ENCODE assay signal across 8 cellular contexts in the genomic region with DNA sequence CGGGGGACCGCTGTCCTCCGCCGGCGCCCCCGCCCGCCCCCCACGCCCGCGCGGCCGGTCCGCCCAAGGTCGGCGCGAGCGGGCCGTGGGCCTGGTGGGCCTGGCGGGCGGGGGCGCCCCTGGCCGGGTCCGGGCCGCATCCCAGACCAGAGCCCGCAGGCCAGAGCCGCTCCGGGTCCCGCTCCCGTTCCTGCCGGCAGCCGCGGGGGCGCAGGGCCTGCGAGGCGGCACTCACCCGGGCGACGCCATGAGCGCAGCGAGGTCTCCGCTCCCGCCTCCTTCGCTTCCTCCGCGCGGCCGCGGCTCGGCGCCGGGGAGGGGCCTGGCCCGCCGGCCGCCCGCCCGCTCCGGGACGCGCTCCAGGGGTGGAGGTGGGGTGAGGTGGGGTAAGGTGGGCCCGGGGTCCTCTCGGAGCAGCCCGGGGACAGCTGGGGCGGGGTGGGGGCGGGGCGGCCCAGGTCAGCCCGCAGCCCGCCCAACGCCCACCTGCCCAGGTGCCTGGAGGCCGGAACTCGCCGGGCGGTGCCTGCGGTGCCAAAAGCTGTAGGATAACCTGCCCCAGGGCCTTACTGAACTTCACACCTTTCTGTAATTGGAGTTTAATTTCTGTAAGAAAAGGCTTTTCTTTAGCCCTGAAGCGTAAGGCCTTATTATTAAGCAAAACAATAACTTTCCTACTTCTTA. TPM values are rescaled to one million over a fixed set of nuclear protein-coding genes. Genes with fewer than 3 reads are reported as not detected.
DNase-seq lines count a peak whose midpoint lies in the region; ATAC-seq and TF ChIP-seq lines count a peak whose summit lies in the region.

A gene with protein sequence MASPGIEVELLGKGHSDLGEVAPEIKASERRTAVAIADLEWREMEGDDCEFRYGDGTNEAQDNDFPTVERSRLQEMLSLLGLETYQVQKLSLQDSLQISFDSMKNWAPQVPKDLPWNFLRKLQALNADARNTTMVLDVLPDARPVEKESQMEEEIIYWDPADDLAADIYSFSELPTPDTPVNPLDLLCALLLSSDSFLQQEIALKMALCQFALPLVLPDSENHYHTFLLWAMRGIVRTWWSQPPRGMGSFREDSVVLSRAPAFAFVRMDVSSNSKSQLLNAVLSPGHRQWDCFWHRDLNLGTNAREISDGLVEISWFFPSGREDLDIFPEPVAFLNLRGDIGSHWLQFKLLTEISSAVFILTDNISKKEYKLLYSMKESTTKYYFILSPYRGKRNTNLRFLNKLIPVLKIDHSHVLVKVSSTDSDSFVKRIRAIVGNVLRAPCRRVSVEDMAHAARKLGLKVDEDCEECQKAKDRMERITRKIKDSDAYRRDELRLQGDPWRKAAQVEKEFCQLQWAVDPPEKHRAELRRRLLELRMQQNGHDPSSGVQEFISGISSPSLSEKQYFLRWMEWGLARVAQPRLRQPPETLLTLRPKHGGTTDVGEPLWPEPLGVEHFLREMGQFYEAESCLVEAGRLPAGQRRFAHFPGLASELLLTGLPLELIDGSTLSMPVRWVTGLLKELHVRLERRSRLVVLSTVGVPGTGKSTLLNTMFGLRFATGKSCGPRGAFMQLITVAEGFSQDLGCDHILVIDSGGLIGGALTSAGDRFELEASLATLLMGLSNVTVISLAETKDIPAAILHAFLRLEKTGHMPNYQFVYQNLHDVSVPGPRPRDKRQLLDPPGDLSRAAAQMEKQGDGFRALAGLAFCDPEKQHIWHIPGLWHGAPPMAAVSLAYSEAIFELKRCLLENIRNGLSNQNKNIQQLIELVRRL (minus strand): TSS at position 270 of the 684 bp plus-strand sequence. CDS start 21 bp downstream, at position 249.

- H3K4me1 Mint-ChIP-seq in activated CD8-positive, alpha-beta memory T cell treated with anti-CD3 and anti-CD28 coated beads, Interleukin-2, amount 10 ng/mL, durations not matched to agents 7 days and 5 days, result peaks cover 23% of the 10 kb centered on the region
- H3K4me1 Mint-ChIP-seq in endothelial cell (ENCODE audit: unreplicated experiment), result peaks cover 3% of the 10 kb centered on the region

- TF ChIP-seq CTCF in endothelial cell (IDR thresholded peaks at IDR 0.05; ENCODE audit: unreplicated experiment), result no peak

- H3K27me3 Mint-ChIP-seq in activated CD8-positive, alpha-beta memory T cell treated with anti-CD3 and anti-CD28 coated beads, Interleukin-2, amount 10 ng/mL, durations not matched to agents 7 days and 5 days, result no peaks in the 10 kb centered on the region
- H3K27me3 Mint-ChIP-seq in endothelial cell (ENCODE audit: unreplicated experiment), result peaks cover 4% of the 10 kb centered on the region

- no peaks in the 10 kb centered on the region for H3K9me3 Mint-ChIP-seq in activated CD8-positive, alpha-beta memory T cell treated with anti-CD3 and anti-CD28 coated beads, Interleukin-2, amount 10 ng/mL, durations not matched to agents 7 days and 5 days (ENCODE audit: low read depth)
- H3K9me3 Mint-ChIP-seq in endothelial cell (ENCODE audit: unreplicated experiment), result no peaks in the 10 kb centered on the region

- peak within 1 kb of the TSS; percentile 91 for H3K27ac Mint-ChIP-seq in activated CD8-positive, alpha-beta memory T cell treated with anti-CD3 and anti-CD28 coated beads, Interleukin-2, amount 10 ng/mL, durations not matched to agents 7 days and 5 days
- peak within 1 kb of the TSS; percentile 86 for H3K27ac Mint-ChIP-seq in endothelial cell (ENCODE audit: unreplicated experiment)

- peak within 1 kb of the TSS; percentile 87 for H3K4me3 Mint-ChIP-seq in activated CD8-positive, alpha-beta memory T cell treated with anti-CD3 and anti-CD28 coated beads, Interleukin-2, amount 10 ng/mL, durations not matched to agents 7 days and 5 days
- H3K4me3 Mint-ChIP-seq in endothelial cell (ENCODE audit: unreplicated experiment), result peak within 1 kb of the TSS; percentile 98

- CTCF ChIA-PET in activated CD8-positive, alpha-beta memory T cell treated with anti-CD3 and anti-CD28 coated beads, Interleukin-2, amount 10 ng/mL, durations not matched to agents 7 days and 5 days (lab: Charles Lee), result interaction anchor here (1.4 kb wide), 1 partner anchor 67 kb away, joined by 3 read pairs; no protein-coding TSS in a partner anchor

- DNase-seq in NCI-H82 (lab: John Stamatoyannopoulos, UW) (peak; percentile 53), NCI-H82 treated with DMSO at 0.1 percent for 48 hours (lab: John Stamatoyannopoulos, UW; ENCODE audit: unreplicated experiment) (no peak), NCI-H345 (lab: John Stamatoyannopoulos, UW) (peak; percentile 65), endothelial cell (ENCODE audit: low spot score) (peak; percentile 57), midbrain (lab: John Stamatoyannopoulos, UW) (peak; percentile 40)
- DNase-seq in activated CD8-positive, alpha-beta memory T cell treated with anti-CD3 and anti-CD28 coated beads, Interleukin-2, amount 10 ng/mL, durations not matched to agents 7 days and 5 days, result peak; percentile 59
- DNase-seq in stimulated activated CD8-positive, alpha-beta memory T cell treated with anti-CD3 and anti-CD28 coated beads, Interleukin-2, amount 100 ng/mL, for 48 hours (ENCODE audit: low read depth in 2 of 2), result peak; percentile 34 to 39

- peak; percentile 85 for ATAC-seq in HG02798 (IDR thresholded peaks at IDR 0.05; ENCODE audit: poor library complexity, unreplicated experiment)
- peak; percentile 95 for ATAC-seq in activated CD8-positive, alpha-beta memory T cell treated with anti-CD3 and anti-CD28 coated beads, Interleukin-2, amount 10 ng/mL, durations not matched to agents 7 days and 5 days

- H3K36me3 Mint-ChIP-seq in activated CD8-positive, alpha-beta memory T cell treated with anti-CD3 and anti-CD28 coated beads, Interleukin-2, amount 10 ng/mL, durations not matched to agents 7 days and 5 days, result peaks cover 10% of the 10 kb centered on the region
- H3K36me3 Mint-ChIP-seq in endothelial cell (ENCODE audit: low read depth, unreplicated experiment), result peaks cover 3% of the 10 kb centered on the region

RNA-seq across cellular contexts. Expression of the gene that starts here (rescaled TPM):
- total RNA-seq in activated CD8-positive, alpha-beta memory T cell treated with anti-CD3 and anti-CD28 coated beads, Interleukin-2, amount 10 ng/mL, durations not matched to agents 7 days and 5 days, result 10 to 100 TPM; 24.3 to 26.4 TPM
- total RNA-seq in endothelial cell (ENCODE audit: unreplicated experiment), result 13.0 TPM
